10 cellular contexts compared by ENCODE assay signal in genomic region chr22:23068832-23069385, GRCh38. TPM values are rescaled to one million over a fixed set of nuclear protein-coding genes. Genes with fewer than 3 reads are reported as not detected.
DNase-seq lines count a peak whose midpoint lies in the region; ATAC-seq and TF ChIP-seq lines count a peak whose summit lies in the region.
"Had no signal": no experiment of that assay in that cellular context is flagged by ENCODE, and none has a peak within 500 bp of the region (broad histone marks: within the 10 kb centered on the region; RNA-seq: fewer than 3 reads in every experiment).

No MANE protein-coding gene starts in this region.

- no peaks in the 10 kb centered on the region for H3K9me3 ChIP-seq in CD4-positive, alpha-beta T cell (ENCODE audit: control insufficient read depth, low read length)
- no peaks in the 10 kb centered on the region for H3K9me3 ChIP-seq in neural progenitor cell (ENCODE audit: low read depth)
- no peaks in the 10 kb centered on the region for H3K9me3 ChIP-seq in vagina

- peak overlapping the region; percentile 92 for H3K4me3 Mint-ChIP-seq in CD4-positive, alpha-beta T cell
- H3K4me3 Mint-ChIP-seq in HFFc6, result peak overlapping the region; percentile 88; the same call in 1 of the 2 replicates
- H3K4me3 Mint-ChIP-seq in neural progenitor cell, result peak overlapping the region; percentile 92

- H4K20me1 ChIP-seq in neural progenitor cell (ENCODE audit: low read depth), result peaks cover 33% of the 10 kb centered on the region

- TF ChIP-seq POLR2A in vagina (IDR thresholded peaks at IDR 0.05), result no peak

- peak in 1 of 10 experiments; percentile 27 for DNase-seq in CD4-positive, alpha-beta T cell
- DNase-seq in HFFc6 (no peak), coronary artery (ENCODE audit: low spot score) (peak; percentile 67), neural progenitor cell (ENCODE audit: low spot score) (no peak), NCI-H2029 (lab: John Stamatoyannopoulos, UW) (no peak), vagina (ENCODE audit: extremely low spot score in 2 of 2) (no peak), NCI-H2227 treated with DMSO at 0.1 percent for 48 hours (lab: John Stamatoyannopoulos, UW) (no peak)
- DNase-seq: Kasumi-1, NCI-H2171, PC-9 had no signal

- H2AFZ ChIP-seq in neural progenitor cell (replicated peaks), result no peak overlapping the region

- no peak overlapping the region for H3K9ac ChIP-seq in neural progenitor cell

- H3F3A ChIP-seq in neural progenitor cell (ENCODE audit: low read depth), result peaks cover 3% of the 10 kb centered on the region

- ATAC-seq in CD4-positive, alpha-beta T cell (ENCODE audit: poor library complexity), result no peak

- H3K27me3 ChIP-seq in CD4-positive, alpha-beta T cell (ENCODE audit: control insufficient read depth, insufficient read depth, low read length), result no peaks in the 10 kb centered on the region
- H3K27me3 ChIP-seq in neural progenitor cell, result peaks cover 32% of the 10 kb centered on the region
- H3K27me3 ChIP-seq in vagina, result no peaks in the 10 kb centered on the region

- H3K79me2 ChIP-seq in neural progenitor cell (ENCODE audit: low read depth), result peaks cover 20% of the 10 kb centered on the region

- no peak for TF ChIP-seq CTCF in CD4-positive, alpha-beta T cell (IDR thresholded peaks at IDR 0.05)
- TF ChIP-seq CTCF in HFFc6 (IDR thresholded peaks at IDR 0.05) (no peak), coronary artery (IDR thresholded peaks at IDR 0.05) (no peak), neural progenitor cell (IDR thresholded peaks at IDR 0.05) (no peak), vagina (IDR thresholded peaks at IDR 0.05) (no peak)

- H3K36me3 Mint-ChIP-seq in CD4-positive, alpha-beta T cell (ENCODE audit: low read depth), result no peaks in the 10 kb centered on the region
- no peaks in the 10 kb centered on the region for H3K36me3 Mint-ChIP-seq in HFFc6 (ENCODE audit: low read depth)
- peaks cover 5% of the 10 kb centered on the region for H3K36me3 Mint-ChIP-seq in neural progenitor cell

- H3K27ac ChIP-seq in CD4-positive, alpha-beta T cell (ENCODE audit: low read depth, low read length), result no peak overlapping the region
- H3K27ac ChIP-seq in coronary artery (no peak overlapping the region), neural progenitor cell (no peak overlapping the region), vagina (no peak overlapping the region)
- H3K27ac ChIP-seq: PC-9 had no signal

- intact Hi-C loops in CD4-positive, alpha-beta T cell (cut with DNase I, micrococcal nuclease), result no loop called here
- intact Hi-C loops in vagina (cut with DNase I), result no loop called here

- H3K27ac Mint-ChIP-seq in CD4-positive, alpha-beta T cell, result peak overlapping the region; percentile 74
- H3K27ac Mint-ChIP-seq in HFFc6 (no peak overlapping the region), neural progenitor cell (no peak overlapping the region)

- no peaks in the 10 kb centered on the region for H3K9me3 Mint-ChIP-seq in CD4-positive, alpha-beta T cell
- H3K9me3 Mint-ChIP-seq in HFFc6, result no peaks in the 10 kb centered on the region
- H3K9me3 Mint-ChIP-seq in neural progenitor cell, result no peaks in the 10 kb centered on the region

- H3K27me3 Mint-ChIP-seq in CD4-positive, alpha-beta T cell, result peaks cover 11% of the 10 kb centered on the region
- peaks cover 13% of the 10 kb centered on the region for H3K27me3 Mint-ChIP-seq in HFFc6 (ENCODE audit: insufficient read depth)
- H3K27me3 Mint-ChIP-seq in neural progenitor cell (ENCODE audit: insufficient read depth, low read depth), result peaks cover 7% of the 10 kb centered on the region

- peak overlapping the region; percentile 89 for H3K4me3 ChIP-seq in coronary artery
- peak overlapping the region; percentile 61 for H3K4me3 ChIP-seq in neural progenitor cell
- H3K4me3 ChIP-seq in vagina, result no peak overlapping the region

- peak overlapping the region; percentile 93 for H3K4me2 ChIP-seq in neural progenitor cell

- H3K4me1 ChIP-seq in neural progenitor cell (peaks cover 7% of the 10 kb centered on the region), vagina (peaks cover 19% of the 10 kb centered on the region)

- H3K4me1 Mint-ChIP-seq in CD4-positive, alpha-beta T cell (ENCODE audit: low read depth), result peaks cover 13% of the 10 kb centered on the region
- H3K4me1 Mint-ChIP-seq in HFFc6 (ENCODE audit: low read depth) (peaks cover 47% of the 10 kb centered on the region), neural progenitor cell (peaks cover 31% of the 10 kb centered on the region)

- POLR2A ChIA-PET in CD4-positive, alpha-beta T cell (lab: Charles Lee), result interaction anchor here (1.3 kb wide), 1 partner anchor 69 kb away, joined by 4 read pairs; no protein-coding TSS in a partner anchor

- H3K36me3 ChIP-seq in neural progenitor cell, result no peaks in the 10 kb centered on the region
- no peaks in the 10 kb centered on the region for H3K36me3 ChIP-seq in vagina

- CTCF ChIA-PET in CD4-positive, alpha-beta T cell (lab: Charles Lee), result interaction anchor here (1.3 kb wide), 1 partner anchor 560 kb away, joined by 4 read pairs; the partner anchor contains the start of gene ZNF280B

RNA-seq across cellular contexts. Expression of gene GNAZ, which starts 1.4 kb away (rescaled TPM):
- under 1 TPM; 0.20 to 0.38 TPM for total RNA-seq in CD4-positive, alpha-beta T cell
- total RNA-seq in HFFc6 (2021; fragmentation: NEBNext Ultra II Directional; extraction: Animal tissue kit (Norgen Biotek cat#: 25700)), result 10 to 100 TPM; 19.0 to 22.5 (median 20.1) TPM
- total RNA-seq in neural progenitor cell (ENCODE audit: low replicate concordance) (16.5 and 31.3 TPM in 2 replicates), vagina (11.3 TPM)

Comparison
In these comparisons a context has a peak if more than half of its experiments do, and no peak if none do; other contexts are left out.
1. H3K4me3 ChIP-seq: peak in coronary artery (single experiment) and neural progenitor cell (single experiment); none in vagina (0 of 2).
2. Peak in every context shown above with its lines, with median percentiles within 50 percentile points of each other: H3K4me3 Mint-ChIP-seq.